Comparison of ENCODE assay signal across 19 cellular contexts in the genomic region with DNA sequence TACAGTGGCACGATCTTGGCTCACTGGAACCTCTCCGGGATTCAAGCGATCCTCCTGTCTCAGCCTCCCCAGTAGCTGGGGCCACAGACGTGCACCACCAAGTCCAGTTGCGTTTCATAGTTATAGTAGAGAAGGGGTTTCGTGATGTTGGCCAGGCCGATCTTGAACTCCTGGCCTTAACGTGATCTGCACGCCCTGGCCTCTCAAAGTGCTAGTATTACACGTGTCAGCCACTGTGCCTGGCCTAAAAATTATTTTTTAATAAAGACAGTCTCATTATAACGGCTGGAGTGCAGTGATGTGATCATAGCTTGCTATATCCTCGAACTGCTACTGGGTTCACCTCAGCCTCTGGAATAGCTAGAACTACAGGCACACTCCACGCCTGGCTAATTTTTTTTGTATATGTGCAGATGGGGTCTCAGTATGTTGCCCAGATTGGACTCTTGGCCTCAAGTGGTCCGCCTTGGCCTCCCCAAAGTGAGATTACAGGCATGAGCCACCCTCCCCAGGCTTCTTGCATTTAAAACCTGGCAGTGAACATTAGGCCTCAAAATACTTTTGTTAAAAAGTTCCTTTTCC. TPM values are rescaled to one million over a fixed set of nuclear protein-coding genes. Genes with fewer than 3 reads are reported as not detected.
DNase-seq lines count a peak whose midpoint lies in the region; ATAC-seq and TF ChIP-seq lines count a peak whose summit lies in the region.
"Had no signal": no experiment of that assay in that cellular context is flagged by ENCODE, and none has a peak within 500 bp of the region (broad histone marks: within the 10 kb centered on the region; RNA-seq: fewer than 3 reads in every experiment).

No MANE protein-coding gene starts in this region.

- CTCF ChIA-PET in activated CD8-positive, alpha-beta memory T cell treated with anti-CD3 and anti-CD28 coated beads, Interleukin-2, amount 10 ng/mL, durations not matched to agents 7 days and 5 days (lab: Charles Lee) = interaction anchor here (1.1 to 3.1 kb wide), 2 partner anchors 14 to 21 kb away, joined by 3 to 6 read pairs; no protein-coding TSS in a partner anchor

- intact Hi-C loops in activated T-helper 1 cell treated with anti-CD3 and anti-CD28 coated beads, Interleukin-12 subunit alpha, Interleukin-12 subunit beta, Interleukin-2, Interleukin-4 antibody, amounts not matched to agents 30 ng/mL and 10 ng/mL and 1 ng/mL, durations not matched to agents 14 hours and 24 hours and 36 hours (cut with micrococcal nuclease) = loop anchor here (2.0 kb wide), 1 partner anchor 17 kb away; no protein-coding TSS in a partner anchor
- intact Hi-C loops in testis (cut with DNase I; ENCODE audit: low total_unique reads) = no loop called here

- H3K4me1 Mint-ChIP-seq in activated CD8-positive, alpha-beta memory T cell treated with anti-CD3 and anti-CD28 coated beads, Interleukin-2, amount 10 ng/mL, durations not matched to agents 7 days and 5 days = peaks cover 58% of the 10 kb centered on the region
- H3K4me1 Mint-ChIP-seq in activated T-helper 1 cell treated with anti-CD3 and anti-CD28 coated beads, Interleukin-12 subunit alpha, Interleukin-12 subunit beta, Interleukin-2, Interleukin-4 antibody, amounts not matched to agents 30 ng/mL and 10 ng/mL and 1 ng/mL, durations not matched to agents 14 hours and 24 hours and 36 hours (ENCODE audit: low read depth) = peaks cover 64% of the 10 kb centered on the region
- peaks cover 30% of the 10 kb centered on the region for H3K4me1 Mint-ChIP-seq in neural progenitor cell

- H3K36me3 ChIP-seq in HUES48 (ENCODE audit: control insufficient read depth, insufficient read depth, low read length) (peaks cover 86% of the 10 kb centered on the region), neural progenitor cell (peaks cover 32% of the 10 kb centered on the region), testis (ENCODE audit: low read depth, missing control alignments) (no peaks in the 10 kb centered on the region)
- H3K36me3 ChIP-seq: uterus had no signal

- ATAC-seq in activated CD8-positive, alpha-beta memory T cell treated with anti-CD3 and anti-CD28 coated beads, Interleukin-2, amount 10 ng/mL, durations not matched to agents 7 days and 5 days = no peak

- peak overlapping the region; percentile 52 for H3K27ac Mint-ChIP-seq in activated CD8-positive, alpha-beta memory T cell treated with anti-CD3 and anti-CD28 coated beads, Interleukin-2, amount 10 ng/mL, durations not matched to agents 7 days and 5 days
- no peak overlapping the region for H3K27ac Mint-ChIP-seq in activated T-helper 1 cell treated with anti-CD3 and anti-CD28 coated beads, Interleukin-12 subunit alpha, Interleukin-12 subunit beta, Interleukin-2, Interleukin-4 antibody, amounts not matched to agents 30 ng/mL and 10 ng/mL and 1 ng/mL, durations not matched to agents 14 hours and 24 hours and 36 hours
- H3K27ac Mint-ChIP-seq in neural progenitor cell = no peak overlapping the region

- TF ChIP-seq CTCF in neural progenitor cell (IDR thresholded peaks at IDR 0.05) = no peak
- no peak for TF ChIP-seq CTCF in testis (IDR thresholded peaks at IDR 0.05)

- H3K36me3 Mint-ChIP-seq in activated CD8-positive, alpha-beta memory T cell treated with anti-CD3 and anti-CD28 coated beads, Interleukin-2, amount 10 ng/mL, durations not matched to agents 7 days and 5 days = peaks cover 77% of the 10 kb centered on the region
- H3K36me3 Mint-ChIP-seq in activated T-helper 1 cell treated with anti-CD3 and anti-CD28 coated beads, Interleukin-12 subunit alpha, Interleukin-12 subunit beta, Interleukin-2, Interleukin-4 antibody, amounts not matched to agents 30 ng/mL and 10 ng/mL and 1 ng/mL, durations not matched to agents 14 hours and 24 hours and 36 hours (ENCODE audit: low read depth) = peaks cover 74% of the 10 kb centered on the region
- peaks cover 50% of the 10 kb centered on the region for H3K36me3 Mint-ChIP-seq in neural progenitor cell

- H3K4me2 ChIP-seq in neural progenitor cell = peak overlapping the region; percentile 95

- H3K27me3 ChIP-seq in HUES48 (ENCODE audit: control insufficient read depth, insufficient read depth, low read length) (no peaks in the 10 kb centered on the region), neural progenitor cell (no peaks in the 10 kb centered on the region), testis (no peaks in the 10 kb centered on the region)
- H3K27me3 ChIP-seq: esophagus muscularis mucosa, SJCRH30, uterus had no signal

- 83 to 87% methylated on average over 14 of the region's 14 CpGs for WGBS in testis, 2 donors

- H3K4me1 ChIP-seq in HUES48 (ENCODE audit: control insufficient read depth, insufficient read depth, low read length) (peaks cover 22% of the 10 kb centered on the region), neural progenitor cell (peaks cover 22% of the 10 kb centered on the region), testis (peaks cover 22% of the 10 kb centered on the region)

- peaks cover 93% of the 10 kb centered on the region for H4K20me1 ChIP-seq in neural progenitor cell (ENCODE audit: low read depth)

- H3K79me2 ChIP-seq in neural progenitor cell (ENCODE audit: low read depth) = peaks cover 95% of the 10 kb centered on the region

- peak overlapping the region; percentile 80 for H3K4me3 ChIP-seq in HUES48 (ENCODE audit: low read depth, low read length)
- no peak overlapping the region for H3K4me3 ChIP-seq in neural progenitor cell
- H3K4me3 ChIP-seq in testis = no peak overlapping the region
- H3K4me3 ChIP-seq: esophagus muscularis mucosa, lung, SJCRH30, uterus had no signal

- DNase-seq in activated CD8-positive, alpha-beta memory T cell treated with anti-CD3 and anti-CD28 coated beads, Interleukin-2, amount 10 ng/mL, durations not matched to agents 7 days and 5 days = no peak
- no peak for DNase-seq in activated CD8-positive, alpha-beta memory T cell treated with anti-CD3 and anti-CD28 coated beads, Interleukin-2, amount 50 U/mL, for 48 hours
- DNase-seq in activated T-helper 1 cell treated with anti-CD3 and anti-CD28 coated beads, Interleukin-12 subunit alpha, Interleukin-12 subunit beta, Interleukin-2, Interleukin-4 antibody, amounts not matched to agents 30 ng/mL and 10 ng/mL and 1 ng/mL, durations not matched to agents 14 hours and 24 hours and 36 hours (ENCODE audit: low spot score) = no peak
- DNase-seq in neural progenitor cell (ENCODE audit: low spot score) = no peak
- no peak for DNase-seq in testis
- no peak for DNase-seq in stimulated activated naive CD4-positive, alpha-beta T cell treated with Interleukin-2 at 50 U/mL for 16 hours (lab: John Stamatoyannopoulos, UW)
- DNase-seq in NCI-H187 treated with DMSO at 0.1 percent for 48 hours (lab: John Stamatoyannopoulos, UW) = no peak
- DNase-seq: DMS79 treated with DMSO at 0.1 percent for 48 hours; GOT3; NCI-H1436; NCI-H526 treated with DMSO at 0.1 percent for 48 hours; SJCRH30; stimulated activated CD4-positive, alpha-beta T cell treated with anti-CD3 and anti-CD28 coated beads, Interleukin-15, amount 100 ng/mL, for 24 hours; uterus; WERI-Rb-1 had no signal

- peaks cover 31% of the 10 kb centered on the region for H3F3A ChIP-seq in neural progenitor cell (ENCODE audit: low read depth)

- no peak overlapping the region for H3K27ac ChIP-seq in HUES48 (ENCODE audit: low read depth, low read length)
- H3K27ac ChIP-seq in neural progenitor cell = no peak overlapping the region
- H3K27ac ChIP-seq in testis = no peak overlapping the region
- H3K27ac ChIP-seq: esophagus muscularis mucosa, parathyroid adenoma, SJCRH30, uterus, WERI-Rb-1 had no signal

- no peak for TF ChIP-seq POLR2A in testis (IDR thresholded peaks at IDR 0.05)

- no peak overlapping the region for H3K9ac ChIP-seq in HUES48 (ENCODE audit: low read depth, low read length)
- no peak overlapping the region for H3K9ac ChIP-seq in neural progenitor cell
- H3K9ac ChIP-seq: parathyroid adenoma had no signal

- H3K4me3 Mint-ChIP-seq in activated CD8-positive, alpha-beta memory T cell treated with anti-CD3 and anti-CD28 coated beads, Interleukin-2, amount 10 ng/mL, durations not matched to agents 7 days and 5 days = no peak overlapping the region
- H3K4me3 Mint-ChIP-seq in activated T-helper 1 cell treated with anti-CD3 and anti-CD28 coated beads, Interleukin-12 subunit alpha, Interleukin-12 subunit beta, Interleukin-2, Interleukin-4 antibody, amounts not matched to agents 30 ng/mL and 10 ng/mL and 1 ng/mL, durations not matched to agents 14 hours and 24 hours and 36 hours = peak overlapping the region; percentile 29
- H3K4me3 Mint-ChIP-seq in neural progenitor cell = no peak overlapping the region

- H3K9me3 ChIP-seq in HUES48 (ENCODE audit: control insufficient read depth, insufficient read depth, low read length) (no peaks in the 10 kb centered on the region), neural progenitor cell (ENCODE audit: low read depth) (no peaks in the 10 kb centered on the region), testis (no peaks in the 10 kb centered on the region)
- H3K9me3 ChIP-seq: esophagus muscularis mucosa, SJCRH30, uterus had no signal

- no peaks in the 10 kb centered on the region for H3K9me3 Mint-ChIP-seq in activated CD8-positive, alpha-beta memory T cell treated with anti-CD3 and anti-CD28 coated beads, Interleukin-2, amount 10 ng/mL, durations not matched to agents 7 days and 5 days (ENCODE audit: low read depth)
- no peaks in the 10 kb centered on the region for H3K9me3 Mint-ChIP-seq in activated T-helper 1 cell treated with anti-CD3 and anti-CD28 coated beads, Interleukin-12 subunit alpha, Interleukin-12 subunit beta, Interleukin-2, Interleukin-4 antibody, amounts not matched to agents 30 ng/mL and 10 ng/mL and 1 ng/mL, durations not matched to agents 14 hours and 24 hours and 36 hours
- H3K9me3 Mint-ChIP-seq in neural progenitor cell = no peaks in the 10 kb centered on the region

- H3K27me3 Mint-ChIP-seq in activated CD8-positive, alpha-beta memory T cell treated with anti-CD3 and anti-CD28 coated beads, Interleukin-2, amount 10 ng/mL, durations not matched to agents 7 days and 5 days = no peaks in the 10 kb centered on the region
- H3K27me3 Mint-ChIP-seq in activated T-helper 1 cell treated with anti-CD3 and anti-CD28 coated beads, Interleukin-12 subunit alpha, Interleukin-12 subunit beta, Interleukin-2, Interleukin-4 antibody, amounts not matched to agents 30 ng/mL and 10 ng/mL and 1 ng/mL, durations not matched to agents 14 hours and 24 hours and 36 hours (ENCODE audit: insufficient read depth) = peaks cover 6% of the 10 kb centered on the region
- peaks cover 6% of the 10 kb centered on the region for H3K27me3 Mint-ChIP-seq in neural progenitor cell (ENCODE audit: insufficient read depth, low read depth)

- H2AFZ ChIP-seq in neural progenitor cell (replicated peaks) = no peak overlapping the region
- H2AFZ ChIP-seq: parathyroid adenoma had no signal

RNA-seq across cellular contexts. Expression of a gene that starts 4.4 kb away (rescaled TPM):
- total RNA-seq in activated CD8-positive, alpha-beta memory T cell treated with anti-CD3 and anti-CD28 coated beads, Interleukin-2, amount 10 ng/mL, durations not matched to agents 7 days and 5 days = 1,000 to 10,000 TPM; 1,230 to 1,897 TPM
- 2,729 and 2,809 TPM in 2 replicates for total RNA-seq in activated T-helper 1 cell treated with anti-CD3 and anti-CD28 coated beads, Interleukin-12 subunit alpha, Interleukin-12 subunit beta, Interleukin-2, Interleukin-4 antibody, amounts not matched to agents 30 ng/mL and 10 ng/mL and 1 ng/mL, durations not matched to agents 14 hours and 24 hours and 36 hours
- total RNA-seq in neural progenitor cell (ENCODE audit: low replicate concordance) (2,155 and 3,685 TPM in 2 replicates), testis (100 to 1,000 TPM; 398 to 430 TPM)
- polyA plus RNA-seq in testis (ENCODE audit: insufficient read depth, low read depth, low replicate concordance) = 835 TPM

RNA-seq across cellular contexts. Expression of a gene that starts 27.4 kb away (rescaled TPM):
- not detected for total RNA-seq in activated CD8-positive, alpha-beta memory T cell treated with anti-CD3 and anti-CD28 coated beads, Interleukin-2, amount 10 ng/mL, durations not matched to agents 7 days and 5 days
- 0.17 and 0.21 TPM in 2 replicates for total RNA-seq in activated T-helper 1 cell treated with anti-CD3 and anti-CD28 coated beads, Interleukin-12 subunit alpha, Interleukin-12 subunit beta, Interleukin-2, Interleukin-4 antibody, amounts not matched to agents 30 ng/mL and 10 ng/mL and 1 ng/mL, durations not matched to agents 14 hours and 24 hours and 36 hours
- 0.06 and 0.22 TPM in 2 replicates for total RNA-seq in neural progenitor cell (ENCODE audit: low replicate concordance)
- total RNA-seq in testis = under 1 TPM; 0.68 to 0.79 TPM
- 1.6 TPM for polyA plus RNA-seq in testis (ENCODE audit: insufficient read depth, low read depth, low replicate concordance)
- total RNA-seq: SJCRH30 had no signal
